In the genomic region with DNA sequence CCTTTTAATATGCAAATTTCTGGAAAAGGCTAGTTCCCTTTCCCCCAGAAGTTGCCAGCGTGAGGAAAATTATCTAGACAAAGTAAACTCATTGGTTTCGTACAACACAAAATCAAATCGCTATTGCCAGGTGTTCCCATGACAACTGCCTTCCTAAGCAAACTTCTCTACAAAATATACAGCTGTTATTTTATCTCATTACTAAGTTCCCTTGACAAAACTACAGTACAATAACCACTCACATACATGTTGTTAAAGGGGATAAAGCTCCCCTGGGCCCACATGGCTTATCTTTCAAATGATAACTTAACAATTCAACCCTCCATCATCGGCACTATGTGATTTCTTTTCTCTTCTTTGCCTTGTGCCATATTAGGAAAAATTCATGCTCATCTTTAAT, we compare ENCODE assay signal across 24 cellular contexts.
DNase-seq lines count a peak whose midpoint lies in the region; FAIRE-seq and TF ChIP-seq lines count a peak whose summit lies in the region.
"Had no signal": no experiment of that assay in that cellular context is flagged by ENCODE, and none has a peak within 500 bp of the region (broad histone marks: within the 10 kb centered on the region; RNA-seq: fewer than 3 reads in every experiment).

No MANE protein-coding gene starts in this region.

- H3K36me3 ChIP-seq in osteoblast (ENCODE audit: insufficient read depth, low read length) (no peaks in the 10 kb centered on the region), HAP-1 (replicated peaks) (no peaks in the 10 kb centered on the region), small intestine (ENCODE audit: control insufficient read depth in 2 of 2, insufficient read depth in 2 of 2, low read length in 2 of 2) (no peaks in the 10 kb centered on the region), brain microvascular endothelial cell (replicated peaks) (no peaks in the 10 kb centered on the region)
- H3K36me3 ChIP-seq: cardiac muscle cell had no signal

- peaks cover 2% of the 10 kb centered on the region for H3K27me3 Mint-ChIP-seq in endothelial cell (ENCODE audit: unreplicated experiment)

- no peak overlapping the region for H3K4me3 Mint-ChIP-seq in endothelial cell (ENCODE audit: unreplicated experiment)
- H3K4me3 Mint-ChIP-seq: activated CD8-positive, alpha-beta T cell treated with anti-CD3 and anti-CD28 coated beads, Interleukin-2, amount 10 ng/mL, durations not matched to agents 7 days and 5 days; stimulated activated naive CD8-positive, alpha-beta T cell treated with anti-CD3 and anti-CD28 coated beads, Interleukin-15, amount 100 ng/mL, for 72 hours; T-cell had no signal

- H3K9me3 ChIP-seq in osteoblast (ENCODE audit: low read depth, low read length) (no peaks in the 10 kb centered on the region), HAP-1 (no peaks in the 10 kb centered on the region), small intestine (ENCODE audit: control insufficient read depth, low read depth) (no peaks in the 10 kb centered on the region)

- H3K27me3 ChIP-seq in osteoblast (ENCODE audit: insufficient read depth, low read length) (no peaks in the 10 kb centered on the region), HAP-1 (ENCODE audit: low read depth) (no peaks in the 10 kb centered on the region), small intestine (ENCODE audit: control insufficient read depth in 2 of 2, insufficient read depth in 2 of 2, low read length in 2 of 2) (no peaks in the 10 kb centered on the region), brain microvascular endothelial cell (replicated peaks) (no peaks in the 10 kb centered on the region)
- H3K27me3 ChIP-seq: cardiac muscle cell, dorsolateral prefrontal cortex had no signal

- DNase-seq in AG09309 (ENCODE audit: low read depth) (no peak), NCI-H748 treated with DMSO at 0.1 percent for 48 hours (lab: John Stamatoyannopoulos, UW) (peak; percentile 33), endothelial cell (ENCODE audit: low spot score) (no peak), osteoblast (ENCODE audit: insufficient read length, low spot score, missing footprints) (no peak), HAP-1 (ENCODE audit: low spot score in 2 of 2) (no peak), small intestine (no peak), GDM1 (lab: John Stamatoyannopoulos, UW) (no peak), brain microvascular endothelial cell (no peak)
- DNase-seq: activated CD4-positive, alpha-beta T cell treated with anti-CD3 and anti-CD28 coated beads for 1 hour; activated CD8-positive, alpha-beta T cell treated with anti-CD3 and anti-CD28 coated beads, Interleukin-2, amount 10 ng/mL, durations not matched to agents 7 days and 5 days; activated naive CD4-positive, alpha-beta T cell treated with Interleukin-2 at 50 U/mL for 16 hours; amygdala; Calu3; dorsolateral prefrontal cortex; NCI-H1105; NCI-H2107; SHP77; stimulated activated naive CD8-positive, alpha-beta T cell treated with anti-CD3 and anti-CD28 coated beads, Interleukin-15, amount 100 ng/mL, for 72 hours; T-cell had no signal

- no peak for TF ChIP-seq CTCF in AG09309 (IDR thresholded peaks at IDR 0.05; ENCODE audit: control insufficient read depth, insufficient read depth, low read depth, low read length, missing control alignments)
- no peak for TF ChIP-seq CTCF in endothelial cell (IDR thresholded peaks at IDR 0.05; ENCODE audit: unreplicated experiment)
- TF ChIP-seq CTCF in osteoblast (IDR thresholded peaks at IDR 0.05; ENCODE audit: extremely low read depth, low read depth, low read length) = no peak
- no peak for TF ChIP-seq CTCF in brain microvascular endothelial cell (IDR thresholded peaks at IDR 0.05; ENCODE audit: low read depth, low read length, missing control alignments)

- H3K36me3 Mint-ChIP-seq in endothelial cell (ENCODE audit: low read depth, unreplicated experiment) = no peaks in the 10 kb centered on the region
- H3K36me3 Mint-ChIP-seq: T-cell had no signal

- peaks cover 43% of the 10 kb centered on the region for H3K4me1 Mint-ChIP-seq in endothelial cell (ENCODE audit: unreplicated experiment)

- in situ Hi-C loops in HAP-1 (cut with MboI; ENCODE audit: low sequenced_read_pairs) (no loop called here), brain microvascular endothelial cell (cut with HindIII; ENCODE audit: low pct_ligation_motif_present, low sequenced_read_pairs) (no loop called here)

- H3K4me2 ChIP-seq in osteoblast (ENCODE audit: insufficient read depth, low read length) = peak overlapping the region; percentile 36

- H3K27ac ChIP-seq in osteoblast (ENCODE audit: low read depth, low read length) = peak overlapping the region; percentile 55
- H3K27ac ChIP-seq in small intestine (ENCODE audit: low read depth in 1 of 2, low read length in 1 of 2) = no peak overlapping the region
- H3K27ac ChIP-seq in brain microvascular endothelial cell = no peak overlapping the region
- H3K27ac ChIP-seq: C4-2B, cardiac muscle cell, dorsolateral prefrontal cortex, epithelial cell of prostate had no signal

- H2AFZ ChIP-seq in osteoblast (ENCODE audit: low read length) = no peak overlapping the region

- H4K20me1 ChIP-seq in osteoblast (ENCODE audit: insufficient read depth, low read length) = no peaks in the 10 kb centered on the region

- no peaks in the 10 kb centered on the region for H3K9me3 Mint-ChIP-seq in endothelial cell (ENCODE audit: unreplicated experiment)
- H3K9me3 Mint-ChIP-seq: stimulated activated naive CD8-positive, alpha-beta T cell treated with anti-CD3 and anti-CD28 coated beads, Interleukin-15, amount 100 ng/mL, for 72 hours; T-cell had no signal

- no peaks in the 10 kb centered on the region for H3K79me2 ChIP-seq in osteoblast (ENCODE audit: insufficient read depth, low read length)

- no peak for FAIRE-seq in small intestine (lab: Jason Lieb, UNC)
- FAIRE-seq: GM19239, TTC549 had no signal

- 33 to 52% (median 44%) methylated on average over 4 of the region's 4 CpGs for WGBS in small intestine, 3 donors

- H3K4me1 ChIP-seq in osteoblast (ENCODE audit: insufficient read depth, low read length) (peaks cover 2% of the 10 kb centered on the region), HAP-1 (no peaks in the 10 kb centered on the region), small intestine (ENCODE audit: control insufficient read depth in 2 of 2, insufficient read depth in 1 of 2, low read depth in 1 of 2, low read length in 1 of 2) (no peaks in the 10 kb centered on the region)

- H3K4me3 ChIP-seq in AG09309 (ENCODE audit: control insufficient read depth, low read depth, low read length) = peak overlapping the region; percentile 9; the same call in 1 of the 2 replicates
- no peak overlapping the region for H3K4me3 ChIP-seq in osteoblast (ENCODE audit: insufficient read depth, low read length)
- H3K4me3 ChIP-seq in HAP-1 = no peak overlapping the region
- H3K4me3 ChIP-seq in small intestine (ENCODE audit: low read depth in 1 of 2, low read length in 2 of 2) = no peak overlapping the region
- H3K4me3 ChIP-seq in brain microvascular endothelial cell (ENCODE audit: low read depth, low read length) = no peak overlapping the region
- H3K4me3 ChIP-seq: cardiac muscle cell, dorsolateral prefrontal cortex had no signal

- peak overlapping the region; percentile 96 for H3K27ac Mint-ChIP-seq in endothelial cell (ENCODE audit: unreplicated experiment)
- H3K27ac Mint-ChIP-seq: activated CD8-positive, alpha-beta T cell treated with anti-CD3 and anti-CD28 coated beads, Interleukin-2, amount 10 ng/mL, durations not matched to agents 7 days and 5 days; stimulated activated naive CD8-positive, alpha-beta T cell treated with anti-CD3 and anti-CD28 coated beads, Interleukin-15, amount 100 ng/mL, for 72 hours; T-cell had no signal
